20 cellular contexts compared by ENCODE assay signal in the genomic region with DNA sequence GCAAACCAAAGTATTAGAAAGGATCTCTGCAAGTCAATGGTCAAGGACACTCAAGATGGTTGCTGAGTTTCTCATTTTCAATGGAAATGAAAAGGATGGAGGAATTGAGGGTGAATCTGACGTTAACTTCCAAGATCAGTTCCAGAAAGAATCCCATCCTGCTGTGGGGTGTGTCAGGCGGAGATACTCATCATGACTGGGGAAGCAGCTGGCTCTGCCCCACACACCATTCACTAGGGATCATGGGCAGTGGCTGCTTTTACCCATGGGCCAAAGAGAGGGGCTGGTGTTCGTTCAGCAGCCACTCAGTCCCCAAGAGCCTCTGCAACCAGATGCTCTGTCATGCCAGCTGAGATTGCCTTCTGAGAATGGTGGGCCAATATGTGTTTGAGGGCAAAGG.
"Had no signal": no experiment of that assay in that cellular context is flagged by ENCODE, and none has a peak within 500 bp of the region (broad histone marks: within the 10 kb centered on the region; RNA-seq: fewer than 3 reads in every experiment).

No MANE protein-coding gene starts in this region.

- H2AFZ ChIP-seq: hepatocyte had no signal

- ATAC-seq: esophagus mucosa; left cardiac atrium; left ventricle myocardium superior; naive thymus-derived CD4-positive, alpha-beta T cell; right cardiac atrium; stimulated activated effector memory CD8-positive, alpha-beta T cell treated with anti-CD3 and anti-CD28 coated beads, Interleukin-12 subunit alpha, Interleukin-12 subunit beta, amount 100 ng/mL, for 72 hours; stimulated activated naive CD8-positive, alpha-beta T cell treated with anti-CD3 and anti-CD28 coated beads, Interleukin-15, Interleukin-2, amounts not matched to agents 100 U/mL and 50 U/mL, for 24 hours had no signal

- H3K79me2 ChIP-seq: hepatocyte had no signal

- H3K4me3 ChIP-seq: hepatocyte, lung, ovary, smooth muscle cell, tibial artery had no signal

- DNase-seq: effector memory CD4-positive, alpha-beta T cell; foreskin fibroblast; head of caudate nucleus; kidney; left cardiac atrium; left ventricle myocardium superior; naive thymus-derived CD4-positive, alpha-beta T cell; nephron progenitor cell; ovary; right cardiac atrium; stimulated activated CD4-positive, alpha-beta T cell treated with anti-CD3 and anti-CD28 coated beads, Interleukin-2, amount 100 ng/mL, for 48 hours; stimulated activated CD8-positive, alpha-beta memory T cell treated with anti-CD3 and anti-CD28 coated beads, Interleukin-4, amount 100 ng/mL, for 48 hours; stimulated activated naive CD8-positive, alpha-beta T cell treated with anti-CD3 and anti-CD28 coated beads, Interleukin-15, Interleukin-2, amounts not matched to agents 100 U/mL and 50 U/mL, for 24 hours; tibial artery had no signal

- H3K36me3 ChIP-seq: neutrophil, ovary, tibial artery had no signal

- H3K27ac ChIP-seq: hepatocyte, neutrophil, ovary, tibial artery had no signal

- H3K9me3 ChIP-seq: neutrophil, ovary, tibial artery had no signal

- H3K4me2 ChIP-seq: hepatocyte, smooth muscle cell had no signal

- H3K27me3 ChIP-seq: hepatocyte, ovary, tibial artery had no signal
